Comparison of ENCODE assay signal across 21 cellular contexts in the genomic region with DNA sequence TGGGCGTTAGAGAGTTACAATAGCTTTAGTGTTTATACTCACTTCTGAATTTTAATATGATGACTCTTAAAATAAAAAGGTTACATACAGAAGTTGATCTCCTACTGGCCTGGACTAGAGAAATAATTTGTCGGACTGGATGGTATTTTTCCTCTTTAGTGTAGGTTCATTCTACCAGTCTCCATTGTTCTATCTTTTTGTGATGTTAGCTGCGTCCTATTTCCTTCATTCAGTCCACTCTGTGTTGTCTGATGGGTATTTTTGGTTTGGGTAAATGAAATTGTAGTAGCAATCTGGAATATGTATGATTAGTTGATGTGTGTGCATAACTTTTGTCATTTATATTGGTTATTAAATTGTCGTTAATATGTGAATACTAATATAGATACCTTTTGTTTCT.
"Had no signal": no experiment of that assay in that cellular context is flagged by ENCODE, and none has a peak within 500 bp of the region (broad histone marks: within the 10 kb centered on the region; RNA-seq: fewer than 3 reads in every experiment).

No MANE protein-coding gene starts in this region.

- DNase-seq: KBM-7, MG63, NCI-H1092, NCI-H1105 treated with DMSO at 0.1 percent for 48 hours, NCI-H1417 treated with DMSO at 0.1 percent for 48 hours, NCI-H146, NCI-H1694 treated with DMSO at 0.1 percent for 48 hours, NCI-H2029, NCI-H2081 treated with DMSO at 0.1 percent for 48 hours, NCI-H2171, NCI-H226, NCI-H446, NCI-H510A, NCI-H524 treated with DMSO at 0.1 percent for 48 hours, NCI-H69, NCI-H774, Right ventricle myocardium superior, RPMI8226, SIG-M5, SK-N-SH, SW 1271 had no signal
